ENCODE assay signal across 7 cellular contexts in genomic region chr1:199937161-199937560, GRCh38.
"Had no signal": no experiment of that assay in that cellular context is flagged by ENCODE, and none has a peak within 500 bp of the region (broad histone marks: within the 10 kb centered on the region; RNA-seq: fewer than 3 reads in every experiment).

No MANE protein-coding gene starts in this region.

- H3K9ac ChIP-seq: KMS-11 had no signal

- DNase-seq: IMR-90, KBM-7, KG1 had no signal

- H3K4me2 ChIP-seq: KMS-11 had no signal

- H3K4me3 Mint-ChIP-seq: IgD-negative memory B cell had no signal

- H3K9me3 Mint-ChIP-seq: IgD-negative memory B cell had no signal

- H3K27ac ChIP-seq: HL-60, KMS-11 had no signal

- FAIRE-seq: HTR-8/SVneo had no signal
